ENCODE assay signal across 14 cellular contexts in genomic region chr9:99967457-99967856, GRCh38.
DNase-seq lines count a peak whose midpoint lies in the region; ATAC-seq and TF ChIP-seq lines count a peak whose summit lies in the region.
"Had no signal": no experiment of that assay in that cellular context is flagged by ENCODE, and none has a peak within 500 bp of the region (broad histone marks: within the 10 kb centered on the region; RNA-seq: fewer than 3 reads in every experiment).

No MANE protein-coding gene starts in this region.

- H3K9me3 Mint-ChIP-seq in WTC11, result no peaks in the 10 kb centered on the region

- H3K27me3 ChIP-seq in A673 (replicated peaks; ENCODE audit: insufficient read depth, low read depth, low read length, poor library complexity), result no peaks in the 10 kb centered on the region
- H3K27me3 ChIP-seq: SJSA1 had no signal

- intact Hi-C loops in A673 (cut with micrococcal nuclease; ENCODE audit: unreplicated experiment), result no loop called here

- H3K36me3 Mint-ChIP-seq in WTC11, result peaks cover 5% of the 10 kb centered on the region

- ATAC-seq in WTC11, result peak; percentile 39
- ATAC-seq in HG03354 (IDR thresholded peaks at IDR 0.05; ENCODE audit: poor library complexity, severe bottlenecking, unreplicated experiment), result no peak
- ATAC-seq in GM21717 (IDR thresholded peaks at IDR 0.05; ENCODE audit: unreplicated experiment), result no peak
- ATAC-seq in HG02981 (IDR thresholded peaks at IDR 0.05; ENCODE audit: unreplicated experiment), result no peak
- ATAC-seq: K562 had no signal

- H3K4me1 ChIP-seq in A673 (ENCODE audit: insufficient read depth, low read length, poor library complexity, severe bottlenecking), result no peaks in the 10 kb centered on the region

- no peak for TF ChIP-seq CTCF in A673 (conservative IDR thresholded peaks at IDR 0.05; ENCODE audit: low read depth, low read length)
- TF ChIP-seq CTCF in WTC11 (IDR thresholded peaks at IDR 0.05), result no peak

- H3K9me3 ChIP-seq in A673 (ENCODE audit: low read depth, low read length, poor library complexity, severe bottlenecking), result no peaks in the 10 kb centered on the region
- H3K9me3 ChIP-seq: A549, SJSA1 had no signal

- H3K4me3 Mint-ChIP-seq in WTC11, result no peak overlapping the region

- H3K36me3 ChIP-seq in A673 (ENCODE audit: insufficient read depth, low read length, poor library complexity, severe bottlenecking), result peaks cover 4% of the 10 kb centered on the region
- H3K36me3 ChIP-seq: SJSA1 had no signal

- H3K27me3 Mint-ChIP-seq in WTC11 (ENCODE audit: low read depth), result no peaks in the 10 kb centered on the region

- H3K27ac ChIP-seq in A673 (ENCODE audit: low read depth, low read length, poor library complexity, severe bottlenecking), result no peak overlapping the region
- H3K27ac ChIP-seq: A549, SJSA1 had no signal

- no peak overlapping the region for H3K27ac Mint-ChIP-seq in WTC11

- CTCF ChIA-PET in A673 (lab: Charles Lee), result no interaction called here
- CTCF ChIA-PET in WTC11 (lab: Charles Lee), result interaction anchor here (0.7 to 1.2 kb wide), 4 partner anchors 20 to 782 kb away, joined by 3 to 4 read pairs (median 4); no protein-coding TSS in a partner anchor

- H3K4me1 Mint-ChIP-seq in WTC11, result peaks cover 21% of the 10 kb centered on the region

- BruUV-seq in A673 (replicated peaks; lab: Mats Ljungman, UMichigan), result no TSS peak

- DNase-seq in A673 (ENCODE audit: low spot score), result peak; percentile 45
- peak; percentile 18 for DNase-seq in ELF-1 (ENCODE audit: low read depth, low spot score)
- DNase-seq in WTC11 (ENCODE audit: low spot score), result no peak
- peak; percentile 43 for DNase-seq in iPS-NIHi7 (ENCODE audit: extremely low spot score)
- DNase-seq in medulla oblongata (ENCODE audit: extremely low spot score), result no peak
- DNase-seq: C1 segment of cervical spinal cord, NCI-H1436 treated with DMSO at 0.1 percent for 48 hours, NCI-H510A treated with DMSO at 0.1 percent for 48 hours had no signal

- no peak overlapping the region for H3K4me3 ChIP-seq in A673 (ENCODE audit: low read depth, low read length, poor library complexity, severe bottlenecking)
- H3K4me3 ChIP-seq: A549, K562, SJSA1 had no signal

- POLR2A ChIA-PET in A673 (lab: Charles Lee; ENCODE audit: low non-redundant PET) (no interaction called here), WTC11 (lab: Charles Lee) (no interaction called here)

TF ChIP-seq in WTC11, 78 proteins besides CTCF, POLR2A, EP300 and RAD21:
- TF ChIP-seq IRF1 (CRISPR knock-in tag; IDR thresholded peaks at IDR 0.05) (no peak), ZNF423 (CRISPR knock-in tag; IDR thresholded peaks at IDR 0.05) (0 out of 2 replicates have a peak, but pooled peaks have one; percentile 26)

Comparison
In these comparisons a context has a peak if more than half of its experiments do, and no peak if none do; other contexts are left out.
1. DNase-seq: peak in A673 (single experiment), ELF-1 (single experiment) and iPS-NIHi7 (single experiment); none in WTC11 (single experiment) and medulla oblongata (single experiment).